In the genomic region with DNA sequence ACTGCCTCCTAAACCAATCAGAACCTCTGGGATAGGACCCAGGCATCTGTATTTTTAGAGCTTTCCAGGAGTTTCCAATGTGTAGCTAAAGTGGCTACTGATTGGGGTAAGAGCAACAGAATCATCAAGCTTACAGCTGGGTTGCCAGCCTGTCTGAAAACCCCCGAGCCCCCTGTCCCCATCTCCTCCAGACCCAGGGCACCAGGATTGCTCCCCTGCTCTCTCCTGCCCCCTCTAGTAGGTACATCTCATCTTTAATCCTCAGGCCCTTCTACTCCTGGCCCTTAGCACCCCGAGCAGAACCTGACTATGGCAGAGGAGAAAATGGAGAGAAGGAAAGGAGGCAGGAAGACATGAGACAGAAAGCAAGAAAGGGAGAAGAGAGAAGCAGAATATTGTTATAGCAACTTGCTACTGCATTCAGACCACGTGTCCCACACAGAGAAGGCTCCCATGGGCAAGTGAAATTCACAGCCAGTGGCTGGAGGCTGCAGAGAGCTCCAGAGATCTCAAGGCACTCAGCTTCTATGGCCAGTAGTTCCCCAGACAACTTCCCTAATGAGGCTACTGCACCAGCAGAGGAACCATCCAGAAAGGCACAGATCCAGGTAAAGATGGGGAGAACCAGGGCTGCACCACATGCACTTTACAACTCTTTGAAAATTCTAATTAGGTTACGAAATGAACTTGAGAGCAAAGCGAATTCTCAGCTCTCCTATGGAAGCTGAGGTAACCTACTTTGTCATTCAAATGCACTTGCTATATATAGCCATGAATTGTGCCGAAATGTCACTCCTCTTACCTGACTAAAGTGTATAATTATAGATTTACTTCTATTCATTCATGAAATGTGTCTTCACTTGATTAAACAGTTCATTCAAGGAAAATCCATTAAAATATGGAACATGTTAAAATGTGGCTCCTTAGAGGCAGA, we compare ENCODE assay signal across 28 cellular contexts.
DNase-seq lines count a peak whose midpoint lies in the region; ATAC-seq and TF ChIP-seq lines count a peak whose summit lies in the region.
"Had no signal": no experiment of that assay in that cellular context is flagged by ENCODE, and none has a peak within 500 bp of the region (broad histone marks: within the 10 kb centered on the region; RNA-seq: fewer than 3 reads in every experiment).

No MANE protein-coding gene starts in this region.

- H3K23me2 ChIP-seq in H9 (ENCODE audit: insufficient read length, low read depth, low read length, poor library complexity, severe bottlenecking), result no peaks in the 10 kb centered on the region

- H3K9me3 Mint-ChIP-seq in H9, result peaks cover 15 to 22% of the 10 kb centered on the region in 2 experiments
- H3K9me3 Mint-ChIP-seq in naive thymus-derived CD8-positive, alpha-beta T cell, result peaks cover 0 to 7% (median 0%) of the 10 kb centered on the region in 9 donors
- H3K9me3 Mint-ChIP-seq: activated CD8-positive, alpha-beta T cell treated with anti-CD3 and anti-CD28 coated beads for 36 hours; effector memory CD8-positive, alpha-beta T cell; T-helper 1 cell treated with Interleukin-12 subunit alpha and Interleukin-12 subunit beta and Interleukin-4 antibody, amounts not matched to agents 30 μg/mL and 1 μg/mL, for 36 hours had no signal

- DNase-seq in H9 (peak; percentile 28), NCI-H1105 (lab: John Stamatoyannopoulos, UW) (peak; percentile 46), coronary artery (ENCODE audit: low spot score) (peak; percentile 47), mesendoderm (no peak), SK-N-SH (no peak), GDM1 (lab: John Stamatoyannopoulos, UW) (no peak), COR-L47 (lab: John Stamatoyannopoulos, UW) (no peak)
- DNase-seq in naive thymus-derived CD8-positive, alpha-beta T cell, result no peak
- DNase-seq: activated CD4-positive, CD25-positive, alpha-beta regulatory T cell treated with anti-CD3 and anti-CD28 coated beads, Interleukin-2, amount 50 U/mL, for 72 hours; activated CD8-positive, alpha-beta T cell treated with anti-CD3 and anti-CD28 coated beads for 36 hours; activated T-cell treated with anti-CD3 and anti-CD28 coated beads for 4 hours; aorta; cortex of kidney; DND-41; effector memory CD8-positive, alpha-beta T cell; foreskin fibroblast; heart right ventricle; left cardiac atrium; naive B cell; NCI-H1417 treated with DMSO at 0.1 percent for 48 hours; NCI-H2171; psoas muscle; RPMI8226; stimulated activated naive CD4-positive, alpha-beta T cell; testis had no signal

- no peak overlapping the region for H2BK12ac ChIP-seq in H9 (ENCODE audit: insufficient read length, low read depth, low read length)

- no peak for ATAC-seq in naive thymus-derived CD8-positive, alpha-beta T cell
- ATAC-seq: activated CD8-positive, alpha-beta T cell treated with anti-CD3 and anti-CD28 coated beads for 36 hours; effector memory CD8-positive, alpha-beta T cell; psoas muscle had no signal

- WGBS in H9 (ENCODE audit: extremely low coverage, insufficient read length, low lambda C conversion rate), result no CpG with 5 or more reads among the region's 6 CpGs
- WGBS in mesendoderm (ENCODE audit: extremely low coverage, insufficient coverage, low lambda C conversion rate), result no CpG with 5 or more reads among the region's 6 CpGs
- WGBS in SK-N-SH (ENCODE audit: low lambda C conversion rate), result 38% methylated on average over 6 of the region's 6 CpGs

- H2AK5ac ChIP-seq in H9 (ENCODE audit: insufficient read length, low read length), result no peak overlapping the region
- H2AK5ac ChIP-seq in mesendoderm (ENCODE audit: low read length), result peak overlapping the region; percentile 7

- H3K4ac ChIP-seq in H9 (ENCODE audit: low read depth, low read length) (no peak overlapping the region), mesendoderm (ENCODE audit: low read depth, low read length) (no peak overlapping the region)

- H3K27ac ChIP-seq in H9 (ENCODE audit: insufficient read length, low read depth, low read length), result no peak overlapping the region
- no peak overlapping the region for H3K27ac ChIP-seq in coronary artery
- H3K27ac ChIP-seq in mesendoderm (ENCODE audit: low read depth, low read length), result no peak overlapping the region
- no peak overlapping the region for H3K27ac ChIP-seq in SK-N-SH (ENCODE audit: low read depth in 2 of 2, low read length in 1 of 2)
- H3K27ac ChIP-seq: C4-2B, psoas muscle, testis had no signal

- no peak for TF ChIP-seq CTCF in H9 (conservative IDR thresholded peaks at IDR 0.05)
- TF ChIP-seq CTCF in coronary artery (IDR thresholded peaks at IDR 0.05), result no peak
- TF ChIP-seq CTCF in SK-N-SH (IDR thresholded peaks at IDR 0.05), result no peak

- no peak overlapping the region for H3K14ac ChIP-seq in H9 (ENCODE audit: insufficient read depth, low read length)

- no peak overlapping the region for H3T11ph ChIP-seq in H9 (ENCODE audit: low read length)

- TF ChIP-seq RAD21 in SK-N-SH (IDR thresholded peaks at IDR 0.05; ENCODE audit: low read length), result no peak

- H2BK5ac ChIP-seq in H9 (ENCODE audit: insufficient read length, low read length) (no peak overlapping the region), mesendoderm (ENCODE audit: low read length) (no peak overlapping the region)

- no peak overlapping the region for H3K23ac ChIP-seq in H9 (ENCODE audit: insufficient read length, low read depth, low read length)
- no peak overlapping the region for H3K23ac ChIP-seq in mesendoderm (ENCODE audit: low read length)

- H3K4me1 Mint-ChIP-seq in H9, result peaks cover 35 to 37% of the 10 kb centered on the region in 2 experiments
- H3K4me1 Mint-ChIP-seq in naive thymus-derived CD8-positive, alpha-beta T cell, result no peaks in the 10 kb centered on the region
- H3K4me1 Mint-ChIP-seq: naive B cell had no signal

- H3K9me3 ChIP-seq in H9 (ENCODE audit: control insufficient read depth, low read depth, low read length) (peaks cover 8% of the 10 kb centered on the region), SK-N-SH (no peaks in the 10 kb centered on the region)
- H3K9me3 ChIP-seq: heart right ventricle, psoas muscle, testis had no signal

- H3K79me2 ChIP-seq in H9 (ENCODE audit: insufficient read depth, low read length) (no peaks in the 10 kb centered on the region), mesendoderm (ENCODE audit: control insufficient read depth, insufficient read depth, low read length) (no peaks in the 10 kb centered on the region), SK-N-SH (ENCODE audit: insufficient read depth) (no peaks in the 10 kb centered on the region)

- H3K4me3 ChIP-seq in coronary artery, result no peak overlapping the region
- no peak overlapping the region for H3K4me3 ChIP-seq in mesendoderm (ENCODE audit: low read length)
- H3K4me3 ChIP-seq in SK-N-SH (ENCODE audit: low read depth in 2 of 2, low read length in 1 of 2), result no peak overlapping the region
- H3K4me3 ChIP-seq: heart right ventricle, psoas muscle, testis had no signal

- H3K79me1 ChIP-seq in H9 (ENCODE audit: insufficient read depth, low read depth, low read length, poor library complexity, severe bottlenecking) (no peaks in the 10 kb centered on the region), mesendoderm (ENCODE audit: low read length) (no peaks in the 10 kb centered on the region)

- H3K27me3 Mint-ChIP-seq in H9 (ENCODE audit: low read depth), result peaks cover 36% of the 10 kb centered on the region
- peaks cover 10 to 45% (median 40%) of the 10 kb centered on the region in 5 donors for H3K27me3 Mint-ChIP-seq in naive thymus-derived CD8-positive, alpha-beta T cell

- peak overlapping the region in 2 of 3 experiments; percentile 46 to 65; a peak in 3 of 7 replicates for H3K27ac Mint-ChIP-seq in H9
- no peak overlapping the region for H3K27ac Mint-ChIP-seq in naive thymus-derived CD8-positive, alpha-beta T cell
- H3K27ac Mint-ChIP-seq: activated CD8-positive, alpha-beta T cell treated with anti-CD3 and anti-CD28 coated beads for 36 hours; activated naive CD8-positive, alpha-beta T cell; effector memory CD8-positive, alpha-beta T cell; T-helper 1 cell treated with Interleukin-12 subunit alpha and Interleukin-12 subunit beta and Interleukin-4 antibody, amounts not matched to agents 30 μg/mL and 1 μg/mL, for 36 hours had no signal

- H2BK20ac ChIP-seq in H9 (ENCODE audit: low read depth, low read length, poor library complexity, severe bottlenecking), result no peak overlapping the region

- H3K27me3 ChIP-seq in H9 (ENCODE audit: insufficient read depth, low read length), result no peaks in the 10 kb centered on the region; the same call in 1 of the 2 replicates
- no peaks in the 10 kb centered on the region for H3K27me3 ChIP-seq in mesendoderm (ENCODE audit: insufficient read depth, low read length, poor library complexity)
- H3K27me3 ChIP-seq in SK-N-SH (ENCODE audit: insufficient read depth), result no peaks in the 10 kb centered on the region; the same call in 1 of the 2 replicates
- H3K27me3 ChIP-seq: testis had no signal

- H3K56ac ChIP-seq in H9 (ENCODE audit: insufficient read length, low read depth, low read length) (no peak overlapping the region), mesendoderm (ENCODE audit: low read length) (peak overlapping the region; percentile 0)

- H4K5ac ChIP-seq in H9 (ENCODE audit: insufficient read length, low read depth, low read length), result no peak overlapping the region
- no peak overlapping the region for H4K5ac ChIP-seq in mesendoderm (ENCODE audit: low read length)

- peak overlapping the region; percentile 46 for H3K4me2 ChIP-seq in H9 (ENCODE audit: insufficient read depth, insufficient read length, low read length)
- H3K4me2 ChIP-seq in mesendoderm (ENCODE audit: low read length), result no peak overlapping the region
- H3K4me2 ChIP-seq in SK-N-SH, result no peak overlapping the region

- no peaks in the 10 kb centered on the region for H3K9me2 ChIP-seq in SK-N-SH

- H2BK120ac ChIP-seq in H9 (ENCODE audit: low read depth, low read length, poor library complexity, severe bottlenecking) (no peak overlapping the region), mesendoderm (ENCODE audit: low read depth, low read length) (no peak overlapping the region)

- no peak overlapping the region for H4K91ac ChIP-seq in H9 (ENCODE audit: insufficient read length, low read depth, low read length)

- CTCF ChIA-PET in SK-N-SH (lab: Yijun Ruan, JAX), result interaction anchor here (1.1 kb wide), 1 partner anchor 272 kb away, joined by 3 read pairs; no protein-coding TSS in a partner anchor

- H2AFZ ChIP-seq in H9 (ENCODE audit: low read length) (no peak overlapping the region), SK-N-SH (ENCODE audit: low read depth) (no peak overlapping the region)

- H3K18ac ChIP-seq in H9 (ENCODE audit: insufficient read length, low read depth, low read length) (no peak overlapping the region), mesendoderm (ENCODE audit: low read length) (peak overlapping the region; percentile 24)

- H4K20me1 ChIP-seq in H9 (ENCODE audit: control insufficient read depth, insufficient read depth, insufficient read length) (no peaks in the 10 kb centered on the region), SK-N-SH (ENCODE audit: insufficient read depth) (no peaks in the 10 kb centered on the region)

- no peak for TF ChIP-seq EP300 in SK-N-SH (IDR thresholded peaks at IDR 0.05; ENCODE audit: borderline replicate concordance in 1 of 2, low read depth in 1 of 2, low read length in 1 of 2)

- H3F3A ChIP-seq in SK-N-SH (replicated peaks; ENCODE audit: insufficient read depth), result no peaks in the 10 kb centered on the region

- H3K36me3 Mint-ChIP-seq in H9 (ENCODE audit: insufficient read depth in 1 of 3, low read depth in 3 of 3), result peaks cover 0 to 21% (median 10%) of the 10 kb centered on the region in 3 experiments; a peak in 6 of 7 replicates
- peaks cover 0 to 10% (median 0%) of the 10 kb centered on the region in 3 donors for H3K36me3 Mint-ChIP-seq in naive thymus-derived CD8-positive, alpha-beta T cell
- H3K36me3 Mint-ChIP-seq: activated naive CD8-positive, alpha-beta T cell; naive B cell had no signal

- POLR2A ChIA-PET in SK-N-SH (lab: Yijun Ruan, JAX), result no interaction called here
- POLR2A ChIA-PET in naive thymus-derived CD8-positive, alpha-beta T cell (lab: Charles Lee), result no interaction called here

- H4K8ac ChIP-seq in H9 (replicated peaks; ENCODE audit: insufficient read length, low read depth, low read length), result no peak overlapping the region
- H4K8ac ChIP-seq in mesendoderm (ENCODE audit: low read depth, low read length), result peak overlapping the region; percentile 67

- H3K36me3 ChIP-seq in mesendoderm (ENCODE audit: control insufficient read depth, insufficient read depth, low read length) (no peaks in the 10 kb centered on the region), SK-N-SH (replicated peaks in 1 of 2; ENCODE audit: control insufficient read depth in 1 of 2, insufficient read depth in 2 of 2, low read length in 1 of 2) (no peaks in the 10 kb centered on the region)
- H3K36me3 ChIP-seq: heart right ventricle had no signal

- H3K4me3 Mint-ChIP-seq in H9, result no peak overlapping the region
- no peak overlapping the region for H3K4me3 Mint-ChIP-seq in naive thymus-derived CD8-positive, alpha-beta T cell
- H3K4me3 Mint-ChIP-seq: activated CD8-positive, alpha-beta T cell treated with anti-CD3 and anti-CD28 coated beads for 36 hours; activated naive CD8-positive, alpha-beta T cell; effector memory CD8-positive, alpha-beta T cell; naive B cell; T-helper 1 cell treated with Interleukin-12 subunit alpha and Interleukin-12 subunit beta and Interleukin-4 antibody, amounts not matched to agents 30 μg/mL and 1 μg/mL, for 36 hours had no signal

- H2BK15ac ChIP-seq in H9 (ENCODE audit: low read depth, low read length) (no peak overlapping the region), mesendoderm (replicated peaks; ENCODE audit: low read depth) (no peak overlapping the region)

- no peak overlapping the region for H3K9ac ChIP-seq in H9 (ENCODE audit: extremely low read depth, insufficient read length, low read length)
- H3K9ac ChIP-seq in mesendoderm (ENCODE audit: low read length), result no peak overlapping the region
- no peak overlapping the region for H3K9ac ChIP-seq in SK-N-SH

- peaks cover 19% of the 10 kb centered on the region for H3K4me1 ChIP-seq in H9 (ENCODE audit: insufficient read depth, low read length)
- H3K4me1 ChIP-seq in mesendoderm (ENCODE audit: control insufficient read depth, low read depth, low read length), result peaks cover 15% of the 10 kb centered on the region
- no peaks in the 10 kb centered on the region; a peak in 1 of 4 replicates for H3K4me1 ChIP-seq in SK-N-SH (ENCODE audit: control insufficient read depth in 1 of 2, insufficient read depth in 2 of 2, low read depth in 1 of 2, low read length in 1 of 2)
- H3K4me1 ChIP-seq: psoas muscle, testis had no signal

Comparison
In these comparisons a context has a peak if more than half of its experiments do, and no peak if none do; other contexts are left out.
1. DNase-seq: peak in H9 (single experiment), NCI-H1105 (single experiment) and coronary artery (single experiment); none in mesendoderm (single experiment), SK-N-SH (single experiment), naive thymus-derived CD8-positive, alpha-beta T cell (0 of 10), GDM1 (single experiment) and COR-L47 (single experiment).
2. H3K27ac Mint-ChIP-seq: peak in H9 (2 of 3); none in naive thymus-derived CD8-positive, alpha-beta T cell (0 of 10).